9 cellular contexts compared by ENCODE assay signal in genomic region chr1:226674892-226675719, GRCh38.
DNase-seq lines count a peak whose midpoint lies in the region; ATAC-seq and TF ChIP-seq lines count a peak whose summit lies in the region.
"Had no signal": no experiment of that assay in that cellular context is flagged by ENCODE, and none has a peak within 500 bp of the region (broad histone marks: within the 10 kb centered on the region; RNA-seq: fewer than 3 reads in every experiment).

No MANE protein-coding gene starts in this region.

- H3K27ac Mint-ChIP-seq in naive thymus-derived CD8-positive, alpha-beta T cell = peak overlapping the region; percentile 99 to 100 (median 99)

- H3K27me3 ChIP-seq in body of pancreas = no peaks in the 10 kb centered on the region
- H3K27me3 ChIP-seq in aorta (ENCODE audit: control insufficient read depth in 1 of 2, insufficient read depth in 2 of 2, low read length in 1 of 2) = no peaks in the 10 kb centered on the region
- H3K27me3 ChIP-seq: ovary had no signal

- peaks cover 67 to 99% (median 99%) of the 10 kb centered on the region in 4 donors for H3K4me1 Mint-ChIP-seq in naive thymus-derived CD8-positive, alpha-beta T cell

- WGBS in body of pancreas, 2 donors = 62 to 66% methylated on average over 17 of the region's 17 CpGs
- WGBS in aorta, 2 donors = 59 to 60% methylated on average over 17 of the region's 17 CpGs

- no peak for TF ChIP-seq CTCF in body of pancreas (IDR thresholded peaks at IDR 0.05)

- peak; percentile 80 for ATAC-seq in GM18907 (IDR thresholded peaks at IDR 0.05; ENCODE audit: unreplicated experiment)
- peak; percentile 61 for ATAC-seq in HG03025 (IDR thresholded peaks at IDR 0.05; ENCODE audit: low FRiP score, unreplicated experiment)
- ATAC-seq in body of pancreas = peak; percentile 30
- ATAC-seq in naive thymus-derived CD8-positive, alpha-beta T cell = peak; percentile 68 to 78
- ATAC-seq in aorta (ENCODE audit: low FRiP score) = peak; percentile 37

- POLR2A ChIA-PET in naive thymus-derived CD8-positive, alpha-beta T cell (lab: Charles Lee) = interaction anchor here (0.7 to 33.5 kb wide), 9 partner anchors 22 to 64 kb away, joined by 3 to 613 read pairs (median 7); partner anchors contain the start of gene ITPKB

- no peaks in the 10 kb centered on the region for H3K9me3 Mint-ChIP-seq in naive thymus-derived CD8-positive, alpha-beta T cell

- intact Hi-C loops in body of pancreas (cut with DNase I) (no loop called here), aorta (cut with DNase I) (no loop called here)

- H3K27ac ChIP-seq in body of pancreas (peak overlapping the region in 3 of 4 donors; percentile 12 to 71 (median 59)), aorta (ENCODE audit: low read depth in 1 of 2, low read length in 2 of 2) (peak overlapping the region in 1 of 2 donors; percentile 54)

- no peak for TF ChIP-seq POLR2A in body of pancreas (IDR thresholded peaks at IDR 0.05)

- peaks cover 0 to 44% (median 9%) of the 10 kb centered on the region in 3 donors for H3K36me3 Mint-ChIP-seq in naive thymus-derived CD8-positive, alpha-beta T cell

- no peaks in the 10 kb centered on the region for H3K36me3 ChIP-seq in body of pancreas (replicated peaks in 1 of 2; ENCODE audit: insufficient read depth in 1 of 2, low read depth in 2 of 2)
- H3K36me3 ChIP-seq in aorta (ENCODE audit: control insufficient read depth in 1 of 2, insufficient read depth in 2 of 2, low read length in 1 of 2) = no peaks in the 10 kb centered on the region
- H3K36me3 ChIP-seq: ovary had no signal

- DNase-seq in T follicular helper cell (ENCODE audit: low read depth) (peak; percentile 75), body of pancreas (peak in 2 of 4 donors; percentile 36 to 75), aorta (peak; percentile 70 to 83), DMS114 treated with DMSO at 0.1 percent for 48 hours (lab: John Stamatoyannopoulos, UW; ENCODE audit: unreplicated experiment) (no peak), NCI-H1694 treated with DMSO at 0.1 percent for 48 hours (lab: John Stamatoyannopoulos, UW) (no peak)
- peak; percentile 57 to 94 (median 84) for DNase-seq in naive thymus-derived CD8-positive, alpha-beta T cell

- H3K4me3 ChIP-seq in body of pancreas (no peak overlapping the region), aorta (ENCODE audit: low read length in 2 of 2) (no peak overlapping the region)
- H3K4me3 ChIP-seq: ovary had no signal

- H3K9me3 ChIP-seq in body of pancreas (no peaks in the 10 kb centered on the region), aorta (ENCODE audit: control insufficient read depth, low read length) (no peaks in the 10 kb centered on the region)
- H3K9me3 ChIP-seq: ovary had no signal

- H3K4me1 ChIP-seq in body of pancreas = peaks cover 5% of the 10 kb centered on the region
- peaks cover 5 to 6% of the 10 kb centered on the region in 2 donors for H3K4me1 ChIP-seq in aorta (ENCODE audit: control insufficient read depth in 1 of 2, insufficient read depth in 2 of 2, low read length in 2 of 2)

- H3K4me3 Mint-ChIP-seq in naive thymus-derived CD8-positive, alpha-beta T cell = peak overlapping the region; percentile 62 to 97 (median 87)

- no peaks in the 10 kb centered on the region for H3K27me3 Mint-ChIP-seq in naive thymus-derived CD8-positive, alpha-beta T cell

Comparison
In these comparisons a context has a peak if more than half of its experiments do, and no peak if none do; other contexts are left out.
1. ATAC-seq: peak in every context shown above with its lines; median percentile 80 in GM18907; 73 in naive thymus-derived CD8-positive, alpha-beta T cell; 61 in HG03025; 37 in aorta; 30 in body of pancreas.
2. DNase-seq: peak in T follicular helper cell (single experiment), naive thymus-derived CD8-positive, alpha-beta T cell (10 of 10) and aorta (2 of 2); none in DMS114 treated with DMSO at 0.1 percent for 48 hours (single experiment) and NCI-H1694 treated with DMSO at 0.1 percent for 48 hours (single experiment).